ENCODE assay signal across 21 cellular contexts in the genomic region with DNA sequence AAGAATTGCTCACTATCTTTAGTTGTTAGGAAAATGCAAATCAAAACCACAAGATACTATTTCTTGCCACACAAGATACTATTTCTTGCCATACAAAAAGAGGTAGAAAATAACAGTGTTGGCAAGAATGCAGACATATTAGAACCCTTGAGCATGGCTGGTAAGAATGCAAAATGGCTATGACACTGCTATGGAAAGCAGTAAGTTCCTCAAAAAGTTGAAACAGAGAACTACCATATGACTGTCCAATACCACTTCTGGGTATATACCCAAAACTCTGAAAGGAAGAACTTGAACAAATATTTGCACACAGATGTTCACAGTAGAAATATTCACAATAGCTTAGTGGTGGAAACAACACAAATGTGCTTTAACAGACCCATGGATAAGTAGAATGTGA. TPM values are rescaled to one million over a fixed set of nuclear protein-coding genes. Genes with fewer than 3 reads are reported as not detected.
DNase-seq lines count a peak whose midpoint lies in the region; ATAC-seq and TF ChIP-seq lines count a peak whose summit lies in the region.
"Had no signal": no experiment of that assay in that cellular context is flagged by ENCODE, and none has a peak within 500 bp of the region (broad histone marks: within the 10 kb centered on the region; RNA-seq: fewer than 3 reads in every experiment).

No MANE protein-coding gene starts in this region.

- no peak for TF ChIP-seq POLR2A in transverse colon (IDR thresholded peaks at IDR 0.05)
- no peak for TF ChIP-seq POLR2A in spleen (IDR thresholded peaks at IDR 0.05)

- no peaks in the 10 kb centered on the region; the same call in 1 of the 2 replicates for H3K79me2 ChIP-seq in DOHH2 (ENCODE audit: control insufficient read depth, low read length)

- H3K4me1 ChIP-seq in DOHH2 (ENCODE audit: control insufficient read depth, low read length) = peaks cover 53% of the 10 kb centered on the region
- H3K4me1 ChIP-seq in transverse colon = no peaks in the 10 kb centered on the region
- H3K4me1 ChIP-seq in spleen = no peaks in the 10 kb centered on the region
- H3K4me1 ChIP-seq: ascending aorta; BLaER1 treated with 17β-estradiol and CSF1 and Interleukin-3, amounts not matched to agents 10 nM and 100 nM had no signal

- intact Hi-C loops in transverse colon (cut with DNase I; ENCODE audit: low total_unique reads) (no loop called here), spleen (cut with DNase I; ENCODE audit: low total_unique reads) (no loop called here)

- TF ChIP-seq EP300 in transverse colon (IDR thresholded peaks at IDR 0.05; ENCODE audit: low read depth) = no peak

- H3K9me3 ChIP-seq in DOHH2 (ENCODE audit: control insufficient read depth, insufficient read depth, low read length) (no peaks in the 10 kb centered on the region), transverse colon (no peaks in the 10 kb centered on the region), spleen (no peaks in the 10 kb centered on the region)
- H3K9me3 ChIP-seq: ascending aorta; BLaER1 treated with 17β-estradiol and CSF1 and Interleukin-3, amounts not matched to agents 10 nM and 100 nM; neutrophil had no signal

- H4K20me1 ChIP-seq in DOHH2 (ENCODE audit: control insufficient read depth, insufficient read depth, low read depth, low read length) = no peaks in the 10 kb centered on the region
- H4K20me1 ChIP-seq: BLaER1 treated with 17β-estradiol and CSF1 and Interleukin-3, amounts not matched to agents 10 nM and 100 nM had no signal

- in situ Hi-C loops in KBM-7 (cut with MboI; ENCODE audit: low pct_unique_long_range_greater_than_20kb, low sequenced_read_pairs) (no loop called here), transverse colon (cut with MboI; ENCODE audit: low pct_ligation_motif_present in 1 of 4, low pct_unique_long_range_greater_than_20kb in 1 of 4, low sequenced_read_pairs in 3 of 4) (no loop called here)

- H3K36me3 ChIP-seq in DOHH2 (ENCODE audit: control insufficient read depth, low read length) (peaks cover 89% of the 10 kb centered on the region), transverse colon (peaks cover 0 to 11% (median 2%) of the 10 kb centered on the region in 4 donors), spleen (peaks cover 0 to 89% (median 0%) of the 10 kb centered on the region in 6 donors)
- H3K36me3 ChIP-seq: ascending aorta; BLaER1 treated with 17β-estradiol and CSF1 and Interleukin-3, amounts not matched to agents 10 nM and 100 nM had no signal

- ATAC-seq in GM21367 (IDR thresholded peaks at IDR 0.05; ENCODE audit: unreplicated experiment) (peak; percentile 95), HG02981 (IDR thresholded peaks at IDR 0.05; ENCODE audit: unreplicated experiment) (peak; percentile 95), GM19467 (IDR thresholded peaks at IDR 0.05; ENCODE audit: unreplicated experiment) (no peak)
- ATAC-seq: activated CD4-positive, alpha-beta T cell treated with anti-CD3 and anti-CD28 coated beads for 36 hours; right cardiac atrium had no signal

- DNase-seq in KBM-7 = peak; percentile 4
- DNase-seq in transverse colon = no peak
- DNase-seq in mucosa of gallbladder (ENCODE audit: low spot score) = no peak
- no peak for DNase-seq in spleen
- DNase-seq: 8988T; activated CD4-positive, alpha-beta T cell treated with anti-CD3 and anti-CD28 coated beads for 36 hours; activated naive CD4-positive, alpha-beta T cell treated with Interleukin-2 at 50 U/mL for 16 hours; DND-41; midbrain; NCI-H187; OCI-M1; right cardiac atrium; T-helper 9 cell had no signal

- H3K27me3 ChIP-seq in DOHH2 (ENCODE audit: control insufficient read depth, low read length) = no peaks in the 10 kb centered on the region
- H3K27me3 ChIP-seq in transverse colon = no peaks in the 10 kb centered on the region
- no peaks in the 10 kb centered on the region for H3K27me3 ChIP-seq in spleen (replicated peaks in 1 of 7)
- H3K27me3 ChIP-seq: ascending aorta; BLaER1 treated with 17β-estradiol and CSF1 and Interleukin-3, amounts not matched to agents 10 nM and 100 nM; neutrophil had no signal

- no peaks in the 10 kb centered on the region for H3F3A ChIP-seq in DOHH2 (ENCODE audit: control insufficient read depth, insufficient read depth)

- H3K4me2 ChIP-seq in DOHH2 (ENCODE audit: low read length) = peak overlapping the region; percentile 55
- H3K4me2 ChIP-seq: BLaER1 treated with 17β-estradiol and CSF1 and Interleukin-3, amounts not matched to agents 10 nM and 100 nM had no signal

- H3K9me2 ChIP-seq in DOHH2 (replicated peaks; ENCODE audit: control insufficient read depth, low read length) = no peaks in the 10 kb centered on the region

- H3K4me3 ChIP-seq in DOHH2 (ENCODE audit: low read length) (peak overlapping the region; percentile 42), transverse colon (no peak overlapping the region), spleen (no peak overlapping the region)
- H3K4me3 ChIP-seq: ascending aorta; BLaER1 treated with 17β-estradiol and CSF1 and Interleukin-3, amounts not matched to agents 10 nM and 100 nM; SK-N-MC had no signal

- H3K27ac ChIP-seq in DOHH2 (ENCODE audit: low read depth, low read length) (peak overlapping the region; percentile 68), transverse colon (no peak overlapping the region), spleen (no peak overlapping the region)
- H3K27ac ChIP-seq: ascending aorta; BLaER1 treated with 17β-estradiol and CSF1 and Interleukin-3, amounts not matched to agents 10 nM and 100 nM; neutrophil; SK-N-MC had no signal

- no peak for TF ChIP-seq CTCF in DOHH2 (IDR thresholded peaks at IDR 0.05; ENCODE audit: low read depth, low read length, poor library complexity, severe bottlenecking)
- no peak for TF ChIP-seq CTCF in transverse colon (IDR thresholded peaks at IDR 0.05)
- TF ChIP-seq CTCF in spleen (IDR thresholded peaks at IDR 0.05 in 8 of 11, conservative IDR thresholded peaks at IDR 0.05 in 3 of 11) = no peak

RNA-seq across cellular contexts. Expression of gene KDM5D, which starts 26.6 kb away (rescaled TPM):
- total RNA-seq in transverse colon = 10 to 100 TPM in 2 of 4 donors, not detected in 2; 47.9 to 56.9 TPM
- total RNA-seq in mucosa of gallbladder = 0.35 TPM
- 100 to 1,000 TPM in 1 of 7 donors, 10 to 100 TPM in 1, under 1 TPM in 2, not detected in 3; 0.09 to 140 (median 35.2) TPM for total RNA-seq in spleen
- polyA plus RNA-seq in spleen = 10 to 100 TPM in 2 of 3 donors, not detected in 1; 22.7 to 37.7 TPM
- total RNA-seq: ascending aorta had no signal
